Comparison of ENCODE assay signal across 21 cellular contexts in the genomic region with DNA sequence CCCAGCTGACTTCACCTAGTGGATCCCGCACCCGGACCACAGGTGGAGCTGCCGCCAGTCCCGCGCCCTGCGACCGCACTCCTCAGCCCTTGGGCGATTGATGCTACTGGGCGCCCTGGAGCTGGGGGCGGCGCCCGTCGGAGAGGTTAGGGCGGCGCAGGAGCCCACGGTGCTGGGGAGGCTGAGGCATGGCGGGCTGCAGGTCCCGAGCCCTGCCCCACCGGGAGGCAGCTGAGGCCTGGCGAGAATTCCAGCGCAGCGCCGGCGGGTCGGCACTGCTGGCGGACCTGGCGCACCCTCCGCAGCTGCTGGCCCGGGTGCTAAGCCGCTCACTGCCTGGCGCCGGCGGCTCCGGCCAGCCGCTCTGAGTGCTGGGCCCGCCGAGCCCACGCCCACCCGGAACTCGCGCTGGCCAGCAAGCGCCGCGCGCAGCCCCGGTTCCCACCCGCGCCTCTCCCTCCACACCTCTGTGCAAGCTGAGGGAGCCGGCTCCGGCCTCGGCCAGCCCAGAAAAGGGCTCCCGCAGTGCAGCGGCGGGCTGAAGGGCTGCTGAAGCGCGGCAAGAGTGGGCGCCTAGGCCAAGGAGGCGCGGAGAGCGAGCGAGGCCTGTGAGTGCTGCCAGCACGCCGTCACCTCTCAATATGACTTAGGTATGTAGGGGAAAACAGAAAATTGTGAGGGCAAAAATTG.
DNase-seq lines count a peak whose midpoint lies in the region; ATAC-seq and TF ChIP-seq lines count a peak whose summit lies in the region.
"Had no signal": no experiment of that assay in that cellular context is flagged by ENCODE, and none has a peak within 500 bp of the region (broad histone marks: within the 10 kb centered on the region; RNA-seq: fewer than 3 reads in every experiment).

No MANE protein-coding gene starts in this region.

- peaks cover 12% of the 10 kb centered on the region; the same call in 1 of the 2 replicates for H3K4me1 Mint-ChIP-seq in HFFc6 (ENCODE audit: low read depth)
- no peaks in the 10 kb centered on the region for H3K4me1 Mint-ChIP-seq in CD4-positive, alpha-beta T cell (ENCODE audit: low read depth)
- H3K4me1 Mint-ChIP-seq: B cell; CD4-positive, CD25-positive, alpha-beta regulatory T cell had no signal

- H3K27me3 Mint-ChIP-seq in HFFc6 (ENCODE audit: insufficient read depth) = no peaks in the 10 kb centered on the region; the same call in 1 of the 2 replicates
- no peaks in the 10 kb centered on the region for H3K27me3 Mint-ChIP-seq in CD4-positive, alpha-beta T cell
- H3K27me3 Mint-ChIP-seq: B cell; CD4-positive, CD25-positive, alpha-beta regulatory T cell had no signal

- TF ChIP-seq POLR2A in testis (IDR thresholded peaks at IDR 0.05) = no peak

- H3K4me3 Mint-ChIP-seq in HFFc6 = peak overlapping the region; percentile 71; the same call in 1 of the 2 replicates
- H3K4me3 Mint-ChIP-seq in CD4-positive, alpha-beta T cell = no peak overlapping the region
- H3K4me3 Mint-ChIP-seq: B cell; CD4-positive, CD25-positive, alpha-beta regulatory T cell had no signal

- intact Hi-C loops in testis (cut with DNase I; ENCODE audit: low total_unique reads) = no loop called here
- intact Hi-C loops in CD4-positive, alpha-beta T cell (cut with DNase I, micrococcal nuclease) = no loop called here

- H3K4me3 ChIP-seq in choroid plexus epithelial cell (ENCODE audit: low read depth, low read length) = peak overlapping the region; percentile 13
- peak overlapping the region; percentile 43 to 55 for H3K4me3 ChIP-seq in testis
- H3K4me3 ChIP-seq: GM12878, MG63 had no signal

- no peak for DNase-seq in HFFc6
- DNase-seq in choroid plexus epithelial cell (ENCODE audit: low read depth) = no peak
- peak; percentile 10 for DNase-seq in iPS-NIHi11 (ENCODE audit: low spot score)
- no peak for DNase-seq in testis
- DNase-seq in activated gamma-delta T cell (lab: John Stamatoyannopoulos, UW) = no peak
- DNase-seq in DMS53 treated with DMSO at 0.1 percent for 48 hours (lab: John Stamatoyannopoulos, UW; ENCODE audit: unreplicated experiment) = no peak
- DNase-seq in NCI-H2196 (lab: John Stamatoyannopoulos, UW; ENCODE audit: unreplicated experiment) = no peak
- DNase-seq in CD4-positive, alpha-beta T cell = no peak
- DNase-seq: CD4-positive, CD25-positive, alpha-beta regulatory T cell; DMS79 treated with DMSO at 0.1 percent for 48 hours; GDM1; IMR-90; Karpas-422; MG63; NCI-H1092 treated with DMSO at 0.1 percent for 48 hours; NCI-H1694; NCI-H226; NCI-H526 treated with DMSO at 0.1 percent for 48 hours had no signal

- H3K36me3 ChIP-seq in testis (ENCODE audit: low read depth, missing control alignments) = no peaks in the 10 kb centered on the region
- H3K36me3 ChIP-seq: MG63 had no signal

- 76 to 78% methylated on average over 20 to 58 of the region's 63 CpGs for WGBS in testis, 2 donors

- no peaks in the 10 kb centered on the region for H3K9me3 ChIP-seq in testis
- H3K9me3 ChIP-seq in CD4-positive, alpha-beta T cell (ENCODE audit: control insufficient read depth, low read length) = no peaks in the 10 kb centered on the region
- H3K9me3 ChIP-seq: MG63 had no signal

- CTCF ChIA-PET in CD4-positive, alpha-beta T cell (lab: Charles Lee) = no interaction called here

- TF ChIP-seq CTCF in HFFc6 (IDR thresholded peaks at IDR 0.05) (no peak), choroid plexus epithelial cell (conservative IDR thresholded peaks at IDR 0.05; ENCODE audit: low read depth, low read length) (no peak), testis (IDR thresholded peaks at IDR 0.05) (no peak)
- no peak for TF ChIP-seq CTCF in CD4-positive, alpha-beta T cell (IDR thresholded peaks at IDR 0.05)

- H3K27ac Mint-ChIP-seq in HFFc6 = peak overlapping the region; percentile 7; the same call in 1 of the 2 replicates
- no peak overlapping the region for H3K27ac Mint-ChIP-seq in CD4-positive, alpha-beta T cell
- H3K27ac Mint-ChIP-seq: B cell; CD4-positive, CD25-positive, alpha-beta regulatory T cell had no signal

- no peaks in the 10 kb centered on the region for H3K4me1 ChIP-seq in testis

- peaks cover 10% of the 10 kb centered on the region for H3K36me3 Mint-ChIP-seq in HFFc6 (ENCODE audit: low read depth)
- no peaks in the 10 kb centered on the region for H3K36me3 Mint-ChIP-seq in CD4-positive, alpha-beta T cell (ENCODE audit: low read depth)
- H3K36me3 Mint-ChIP-seq: CD4-positive, CD25-positive, alpha-beta regulatory T cell had no signal

- H3K9me3 Mint-ChIP-seq in HFFc6 = peaks cover 8% of the 10 kb centered on the region
- peaks cover 15% of the 10 kb centered on the region for H3K9me3 Mint-ChIP-seq in CD4-positive, alpha-beta T cell

- POLR2A ChIA-PET in CD4-positive, alpha-beta T cell (lab: Charles Lee) = no interaction called here

- ATAC-seq in CD4-positive, alpha-beta T cell (ENCODE audit: poor library complexity) = no peak
- ATAC-seq: GM12878 had no signal

- peak overlapping the region in 1 of 2 donors; percentile 45 for H3K27ac ChIP-seq in testis
- H3K27ac ChIP-seq in CD4-positive, alpha-beta T cell (ENCODE audit: low read depth, low read length) = no peak overlapping the region
- H3K27ac ChIP-seq: RWPE1 had no signal

- H3K27me3 ChIP-seq in testis = no peaks in the 10 kb centered on the region
- H3K27me3 ChIP-seq in CD4-positive, alpha-beta T cell (ENCODE audit: control insufficient read depth, insufficient read depth, low read length) = no peaks in the 10 kb centered on the region
- H3K27me3 ChIP-seq: MG63 had no signal
